Comparison of ENCODE assay signal across 28 cellular contexts in the genomic region with DNA sequence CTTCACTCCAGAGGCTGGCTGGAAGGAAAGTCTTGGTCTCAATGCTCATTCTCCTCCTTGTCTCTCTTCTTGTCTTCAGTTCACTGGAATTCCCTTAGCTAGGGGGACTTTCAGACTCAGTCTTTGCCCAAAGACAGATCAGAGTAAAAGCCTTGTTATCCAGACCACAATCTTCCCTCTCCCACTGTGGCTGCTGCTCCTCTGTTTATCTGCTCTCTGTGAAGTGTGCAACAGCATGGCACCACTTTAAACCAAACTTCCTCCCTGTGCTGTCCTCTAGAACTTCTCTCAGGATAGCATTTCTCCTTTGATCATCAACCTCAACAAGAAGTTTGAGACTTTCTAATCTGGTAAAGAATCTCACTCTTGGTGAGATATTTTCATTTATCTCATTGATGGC.
"Had no signal": no experiment of that assay in that cellular context is flagged by ENCODE, and none has a peak within 500 bp of the region (broad histone marks: within the 10 kb centered on the region; RNA-seq: fewer than 3 reads in every experiment).

No MANE protein-coding gene starts in this region.

- H3K4me3 ChIP-seq: adrenal gland, ascending aorta, cardiac muscle cell, coronary artery, heart right ventricle, neural progenitor cell, right lobe of liver, thoracic aorta, uterus had no signal

- H3K4me1 ChIP-seq: adrenal gland, ascending aorta, foreskin keratinocyte, neural progenitor cell, right lobe of liver, uterus had no signal

- ATAC-seq: esophagus mucosa; foreskin keratinocyte; heart right ventricle; left ventricle myocardium superior; naive thymus-derived CD8-positive, alpha-beta T cell; right lobe of liver; stimulated activated effector memory CD8-positive, alpha-beta T cell treated with anti-CD3 and anti-CD28 coated beads, Interleukin-12 subunit alpha, Interleukin-12 subunit beta, amount 100 ng/mL, for 72 hours had no signal

- H3K9me3 ChIP-seq: adrenal gland, ascending aorta, right lobe of liver, thoracic aorta, uterus had no signal

- H3K9ac ChIP-seq: neural progenitor cell had no signal

- H3K27me3 ChIP-seq: adrenal gland, ascending aorta, cardiac muscle cell, foreskin keratinocyte, heart right ventricle, neural progenitor cell, right lobe of liver, uterus had no signal

- H2AFZ ChIP-seq: neural progenitor cell had no signal

- H3K4me2 ChIP-seq: neural progenitor cell had no signal

- DNase-seq: activated CD4-positive, alpha-beta memory T cell treated with anti-CD3 and anti-CD28 coated beads for 36 hours; activated CD4-positive, alpha-beta T cell treated with anti-CD3 and anti-CD28 coated beads, Interleukin-2, amount 10 ng/mL, durations not matched to agents 24 days and 14 days; activated CD4-positive, CD25-positive, alpha-beta regulatory T cell treated with anti-CD3 and anti-CD28 coated beads, Interleukin-2, amount 50 U/mL, for 72 hours; activated CD8-positive, alpha-beta memory T cell treated with anti-CD3 and anti-CD28 coated beads, Interleukin-2, amount 50 U/mL, for 4 hours; activated effector memory CD4-positive, alpha-beta T cell treated with anti-CD3 and anti-CD28 coated beads, Interleukin-2, amount 50 U/mL, for 16 hours; activated naive CD4-positive, alpha-beta T cell treated with anti-CD3 and anti-CD28 coated beads for 36 hours; activated naive CD8-positive, alpha-beta T cell treated with anti-CD3 and anti-CD28 coated beads for 36 hours; activated T-cell treated with anti-CD3 and anti-CD28 coated beads, Interleukin-2, amount 50 U/mL, for 1 hour; adrenal gland; cerebellar nuclear complex; heart right ventricle; left ventricle myocardium superior; mammary epithelial cell; midbrain; naive thymus-derived CD8-positive, alpha-beta T cell; right lobe of liver; stimulated activated CD4-positive, alpha-beta T cell treated with anti-CD3 and anti-CD28 coated beads, Interleukin-12 subunit alpha, Interleukin-12 subunit beta, amount 100 ng/mL, for 4 hours; stimulated activated CD4-positive, alpha-beta T cell treated with anti-CD3 and anti-CD28 coated beads, Interleukin-4, amount 100 ng/mL, for 24 hours; T-helper 2 cell; uterus had no signal

- H3K27ac ChIP-seq: adrenal gland, ascending aorta, cardiac muscle cell, coronary artery, foreskin keratinocyte, heart right ventricle, neural progenitor cell, right lobe of liver, thoracic aorta, uterus had no signal

- H3K36me3 ChIP-seq: adrenal gland, ascending aorta, cardiac muscle cell, heart right ventricle, neural progenitor cell, right lobe of liver, thoracic aorta, uterus had no signal
